ENCODE assay signal across 23 cellular contexts in the genomic region with DNA sequence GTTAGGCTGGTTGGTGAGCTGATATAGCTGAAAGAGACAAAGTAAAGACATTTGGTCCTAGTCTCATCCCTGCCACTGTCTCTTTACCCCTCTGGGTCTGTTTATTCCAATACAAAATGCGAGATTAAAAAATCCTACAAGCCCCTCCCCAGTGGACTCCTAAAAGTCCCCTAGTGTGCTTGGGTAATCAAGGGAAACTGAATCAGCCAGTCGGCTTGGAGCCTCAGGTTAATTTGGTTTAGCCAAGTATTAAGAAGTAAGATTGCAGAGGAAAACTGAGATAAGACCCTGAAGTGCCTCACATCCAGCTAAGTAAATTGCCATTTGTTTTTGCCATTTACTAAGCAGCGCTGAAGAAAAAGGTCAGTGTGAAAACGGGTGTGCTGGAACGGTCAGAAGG.
"Had no signal": no experiment of that assay in that cellular context is flagged by ENCODE, and none has a peak within 500 bp of the region (broad histone marks: within the 10 kb centered on the region; RNA-seq: fewer than 3 reads in every experiment).

No MANE protein-coding gene starts in this region.

- H3K9me3 Mint-ChIP-seq: dendritic cell treated with granulocyte-macrophage colony-stimulating factor and Interleukin-4, amounts not matched to agents 40 ng/mL and 50 ng/mL, for 4 days had no signal

- H2AFZ ChIP-seq: parathyroid adenoma had no signal

- H3K4me1 Mint-ChIP-seq: natural killer cell had no signal

- H3K4me1 ChIP-seq: esophagus muscularis mucosa, heart right ventricle, lower lobe of right lung, parathyroid adenoma, right lobe of liver, testis, tibial nerve, upper lobe of left lung had no signal

- H3K4me3 Mint-ChIP-seq: dendritic cell treated with granulocyte-macrophage colony-stimulating factor and Interleukin-4, amounts not matched to agents 40 ng/mL and 50 ng/mL, for 4 days; natural killer cell had no signal

- H3K36me3 Mint-ChIP-seq: natural killer cell had no signal

- ATAC-seq: heart right ventricle, left colon, left ventricle myocardium superior, natural killer cell, right lobe of liver had no signal

- H3K9ac ChIP-seq: parathyroid adenoma had no signal

- H3K36me3 ChIP-seq: esophagus muscularis mucosa, heart right ventricle, lower lobe of right lung, neutrophil, right lobe of liver, upper lobe of left lung had no signal

- H3K27ac ChIP-seq: esophagus muscularis mucosa, heart right ventricle, lower lobe of right lung, neutrophil, parathyroid adenoma, right lobe of liver, testis, tibial nerve, upper lobe of left lung had no signal

- H3K27ac Mint-ChIP-seq: dendritic cell treated with granulocyte-macrophage colony-stimulating factor and Interleukin-4, amounts not matched to agents 40 ng/mL and 50 ng/mL, for 4 days; natural killer cell had no signal

- H3K9me3 ChIP-seq: esophagus muscularis mucosa, heart right ventricle, lower lobe of right lung, neutrophil, right lobe of liver, testis, tibial nerve, upper lobe of left lung had no signal

- DNase-seq: cerebellar nuclear complex; effector CD8-positive, alpha-beta T cell; foreskin melanocyte; glutamatergic neuron; heart right ventricle; hippocampal formation; left colon; left ventricle myocardium superior; lower lobe of right lung; natural killer cell; right lobe of liver; small intestine; stimulated activated CD4-positive, alpha-beta T cell treated with anti-CD3 and anti-CD28 coated beads, Interleukin-15, amount 100 ng/mL, for 24 hours; stimulated activated CD4-positive, alpha-beta T cell treated with anti-CD3 and anti-CD28 coated beads, Interleukin-2, amount 100 ng/mL, for 48 hours; stimulated activated naive CD4-positive, alpha-beta T cell treated with Interleukin-2 at 50 U/mL for 16 hours; substantia nigra; testis; upper lobe of left lung had no signal

- H3K4me3 ChIP-seq: esophagus muscularis mucosa, heart right ventricle, lower lobe of right lung, right lobe of liver, testis, tibial nerve, upper lobe of left lung had no signal

- H3K27me3 ChIP-seq: esophagus muscularis mucosa, right lobe of liver, testis, tibial nerve, upper lobe of left lung had no signal
